Comparison of ENCODE assay signal across 1 cellular context in genomic region chr3:5054098-5054497, GRCh38.
TF ChIP-seq lines count a peak whose summit lies in the region.

No MANE protein-coding gene starts in this region.

TF ChIP-seq in IMR-90, 13 proteins besides CTCF, POLR2A, EP300 and RAD21 (continued from another document):
- no peak for TF ChIP-seq USF2 (IDR thresholded peaks at IDR 0.05; ENCODE audit: low read depth, low read length)
- TF ChIP-seq, protein P1, sequence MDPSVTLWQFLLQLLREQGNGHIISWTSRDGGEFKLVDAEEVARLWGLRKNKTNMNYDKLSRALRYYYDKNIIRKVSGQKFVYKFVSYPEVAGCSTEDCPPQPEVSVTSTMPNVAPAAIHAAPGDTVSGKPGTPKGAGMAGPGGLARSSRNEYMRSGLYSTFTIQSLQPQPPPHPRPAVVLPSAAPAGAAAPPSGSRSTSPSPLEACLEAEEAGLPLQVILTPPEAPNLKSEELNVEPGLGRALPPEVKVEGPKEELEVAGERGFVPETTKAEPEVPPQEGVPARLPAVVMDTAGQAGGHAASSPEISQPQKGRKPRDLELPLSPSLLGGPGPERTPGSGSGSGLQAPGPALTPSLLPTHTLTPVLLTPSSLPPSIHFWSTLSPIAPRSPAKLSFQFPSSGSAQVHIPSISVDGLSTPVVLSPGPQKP (IDR thresholded peaks at IDR 0.05; ENCODE audit: borderline replicate concordance, low read depth, low read length), result no peak
- TF ChIP-seq RCOR1 (IDR thresholded peaks at IDR 0.05; ENCODE audit: insufficient replicate concordance, low read length), result no peak
- TF ChIP-seq BHLHE40 (IDR thresholded peaks at IDR 0.05; ENCODE audit: low read depth, low read length), result no peak
- TF ChIP-seq SMC3 (IDR thresholded peaks at IDR 0.05; ENCODE audit: low read depth, low read length), result no peak
- TF ChIP-seq RFX5 (IDR thresholded peaks at IDR 0.05; ENCODE audit: low read depth, low read length), result no peak
- no peak for TF ChIP-seq FOS (IDR thresholded peaks at IDR 0.05; ENCODE audit: low read depth, low read length)
